1 cellular context compared by ENCODE assay signal in genomic region chr10:114626841-114627240, GRCh38.
TF ChIP-seq lines count a peak whose summit lies in the region.

No MANE protein-coding gene starts in this region.

TF ChIP-seq in HCT116, 20 proteins besides CTCF, POLR2A, EP300 and RAD21 (continued from another document):
- TF ChIP-seq, protein P1, sequence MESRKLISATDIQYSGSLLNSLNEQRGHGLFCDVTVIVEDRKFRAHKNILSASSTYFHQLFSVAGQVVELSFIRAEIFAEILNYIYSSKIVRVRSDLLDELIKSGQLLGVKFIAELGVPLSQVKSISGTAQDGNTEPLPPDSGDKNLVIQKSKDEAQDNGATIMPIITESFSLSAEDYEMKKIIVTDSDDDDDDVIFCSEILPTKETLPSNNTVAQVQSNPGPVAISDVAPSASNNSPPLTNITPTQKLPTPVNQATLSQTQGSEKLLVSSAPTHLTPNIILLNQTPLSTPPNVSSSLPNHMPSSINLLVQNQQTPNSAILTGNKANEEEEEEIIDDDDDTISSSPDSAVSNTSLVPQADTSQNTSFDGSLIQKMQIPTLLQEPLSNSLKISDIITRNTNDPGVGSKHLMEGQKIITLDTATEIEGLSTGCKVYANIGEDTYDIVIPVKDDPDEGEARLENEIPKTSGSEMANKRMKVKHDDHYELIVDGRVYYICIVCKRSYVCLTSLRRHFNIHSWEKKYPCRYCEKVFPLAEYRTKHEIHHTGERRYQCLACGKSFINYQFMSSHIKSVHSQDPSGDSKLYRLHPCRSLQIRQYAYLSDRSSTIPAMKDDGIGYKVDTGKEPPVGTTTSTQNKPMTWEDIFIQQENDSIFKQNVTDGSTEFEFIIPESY (IDR thresholded peaks at IDR 0.05; ENCODE audit: extremely low read depth, insufficient replicate concordance, low read length), result no peak
- no peak for TF ChIP-seq EZH2 (IDR thresholded peaks at IDR 0.05)
- no peak for TF ChIP-seq YY1 (IDR thresholded peaks at IDR 0.05; ENCODE audit: extremely low read depth, insufficient replicate concordance, low read depth, low read length)
- 0 out of 2 replicates have a peak, but pooled peaks have one; percentile 22 for TF ChIP-seq CBX3 (IDR thresholded peaks at IDR 0.05; ENCODE audit: low read depth)
- no peak for TF ChIP-seq ELF1 (IDR thresholded peaks at IDR 0.05; ENCODE audit: borderline replicate concordance, low read depth)
